ENCODE assay signal across 28 cellular contexts in the genomic region with DNA sequence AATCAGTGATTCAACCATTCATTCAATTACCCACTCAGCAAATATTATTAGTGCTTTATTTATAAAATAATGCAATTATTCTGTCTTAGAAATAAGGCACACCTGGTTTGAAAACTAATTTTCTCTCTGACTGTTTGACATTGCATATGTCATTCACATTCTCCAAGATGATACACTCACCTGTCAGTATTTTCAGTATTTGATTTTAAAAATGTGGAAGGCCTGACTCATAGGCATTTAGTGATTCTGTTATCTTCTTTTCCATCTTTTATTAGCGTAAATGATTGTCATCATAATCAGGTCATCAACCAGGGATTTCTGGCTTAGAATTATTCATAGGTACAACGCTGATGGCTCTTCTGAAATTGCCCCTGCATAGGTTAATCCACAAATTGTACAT.
"Had no signal": no experiment of that assay in that cellular context is flagged by ENCODE, and none has a peak within 500 bp of the region (broad histone marks: within the 10 kb centered on the region; RNA-seq: fewer than 3 reads in every experiment).

No MANE protein-coding gene starts in this region.

- H3K27ac Mint-ChIP-seq: stimulated activated effector memory CD8-positive, alpha-beta T cell treated with anti-CD3 and anti-CD28 coated beads, Interleukin-12 subunit alpha, Interleukin-12 subunit beta, amount 100 ng/mL, for 72 hours; stimulated activated memory B cell treated with anti-CD40 and anti-IgM and Interleukin-4, amounts not matched to agents 10 μg/mL and 1 μg/mL and 100 μg/mL, for 72 hours; stimulated activated naive B cell treated with anti-CD40 and anti-IgM and Interleukin-4, amounts not matched to agents 10 μg/mL and 1 μg/mL and 100 μg/mL, for 72 hours; stimulated activated naive CD8-positive, alpha-beta T cell treated with anti-CD3 and anti-CD28 coated beads, Interleukin-15, amount 100 ng/mL, for 72 hours; stimulated activated naive CD8-positive, alpha-beta T cell treated with anti-CD3 and anti-CD28 coated beads, Interleukin-15, Interleukin-2, amounts not matched to agents 100 ng/mL and 50 ng/mL, for 24 hours; type B pancreatic cell had no signal

- H3K4me3 Mint-ChIP-seq: stimulated activated effector memory CD8-positive, alpha-beta T cell treated with anti-CD3 and anti-CD28 coated beads, Interleukin-12 subunit alpha, Interleukin-12 subunit beta, amount 100 ng/mL, for 72 hours; stimulated activated memory B cell treated with anti-CD40 and anti-IgM and Interleukin-4, amounts not matched to agents 10 μg/mL and 1 μg/mL and 100 μg/mL, for 72 hours; stimulated activated naive B cell treated with anti-CD40 and anti-IgM and Interleukin-4, amounts not matched to agents 10 μg/mL and 1 μg/mL and 100 μg/mL, for 72 hours; stimulated activated naive CD8-positive, alpha-beta T cell treated with anti-CD3 and anti-CD28 coated beads, Interleukin-15, amount 100 ng/mL, for 72 hours; stimulated activated naive CD8-positive, alpha-beta T cell treated with anti-CD3 and anti-CD28 coated beads, Interleukin-15, Interleukin-2, amounts not matched to agents 100 ng/mL and 50 ng/mL, for 24 hours; type B pancreatic cell had no signal

- H3K27me3 ChIP-seq: stomach, suprapubic skin, testis, thyroid gland, tibial artery, tibial nerve, transverse colon, upper lobe of left lung, upper lobe of right lung, uterus, vagina had no signal

- H3K4me3 ChIP-seq: stomach, suprapubic skin, testis, thoracic aorta, thyroid gland, tibial artery, tibial nerve, transverse colon, upper lobe of left lung, upper lobe of right lung, uterus, vagina had no signal

- H3K27ac ChIP-seq: stomach, suprapubic skin, testis, thoracic aorta, thyroid gland, tibial artery, tibial nerve, transverse colon, upper lobe of left lung, upper lobe of right lung, uterus, vagina had no signal

- DNase-seq: stimulated activated CD4-positive, alpha-beta T cell treated with anti-CD3 and anti-CD28 coated beads, Interleukin-2, amount 100 ng/mL, for 48 hours; stimulated activated CD4-positive, alpha-beta T cell treated with anti-CD3 and anti-CD28 coated beads, Interleukin-4, amount 100 ng/mL, for 1 hour; stimulated activated CD4-positive, alpha-beta T cell treated with anti-CD3 and anti-CD28 coated beads, Interleukin-4, amount 100 ng/mL, for 24 hours; stimulated activated CD4-positive, alpha-beta T cell treated with anti-CD3 and anti-CD28 coated beads, Interleukin-4, amount 100 ng/mL, for 4 hours; stimulated activated CD8-positive, alpha-beta memory T cell treated with anti-CD3 and anti-CD28 coated beads, Interleukin-4, amount 100 ng/mL, for 48 hours; stimulated activated naive B cell treated with anti-CD40 and anti-IgM and Interleukin-4, amounts not matched to agents 10 μg/mL and 1 μg/mL and 100 μg/mL, for 72 hours; stimulated activated naive CD4-positive, alpha-beta T cell; stimulated activated naive CD4-positive, alpha-beta T cell treated with Interleukin-2 at 50 U/mL for 16 hours; stimulated activated naive CD8-positive, alpha-beta T cell treated with anti-CD3 and anti-CD28 coated beads, Interleukin-15, amount 100 ng/mL, for 72 hours; stimulated activated naive CD8-positive, alpha-beta T cell treated with anti-CD3 and anti-CD28 coated beads, Interleukin-15, Interleukin-2, amounts not matched to agents 100 U/mL and 50 U/mL, for 24 hours; stomach; substantia nigra; testis; thyroid gland; tibial artery; transverse colon; trophoblast cell; upper lobe of left lung; upper lobe of right lung; uterus had no signal

- H3K27me3 Mint-ChIP-seq: stimulated activated memory B cell treated with anti-CD40 and anti-IgM and Interleukin-4, amounts not matched to agents 10 μg/mL and 1 μg/mL and 100 μg/mL, for 72 hours; stimulated activated naive B cell treated with anti-CD40 and anti-IgM and Interleukin-4, amounts not matched to agents 10 μg/mL and 1 μg/mL and 100 μg/mL, for 72 hours; stimulated activated naive CD8-positive, alpha-beta T cell treated with anti-CD3 and anti-CD28 coated beads, Interleukin-15, amount 100 ng/mL, for 72 hours; stimulated activated naive CD8-positive, alpha-beta T cell treated with anti-CD3 and anti-CD28 coated beads, Interleukin-15, Interleukin-2, amounts not matched to agents 100 ng/mL and 50 ng/mL, for 24 hours; type B pancreatic cell had no signal

- H3K4me1 ChIP-seq: stomach, suprapubic skin, testis, tibial artery, transverse colon, upper lobe of left lung, upper lobe of right lung, uterus, vagina had no signal

- ATAC-seq: stimulated activated effector memory CD8-positive, alpha-beta T cell treated with anti-CD3 and anti-CD28 coated beads, Interleukin-12 subunit alpha, Interleukin-12 subunit beta, amount 100 ng/mL, for 72 hours; stimulated activated memory B cell treated with anti-CD40 and anti-IgM and Interleukin-4, amounts not matched to agents 10 μg/mL and 1 μg/mL and 100 μg/mL, for 72 hours; stimulated activated naive B cell treated with anti-CD40 and anti-IgM and Interleukin-4, amounts not matched to agents 10 μg/mL and 1 μg/mL and 100 μg/mL, for 72 hours; stimulated activated naive CD8-positive, alpha-beta T cell treated with anti-CD3 and anti-CD28 coated beads, Interleukin-15, amount 100 ng/mL, for 72 hours; stimulated activated naive CD8-positive, alpha-beta T cell treated with anti-CD3 and anti-CD28 coated beads, Interleukin-15, Interleukin-2, amounts not matched to agents 100 U/mL and 50 U/mL, for 24 hours; upper lobe of right lung had no signal

- H3K36me3 ChIP-seq: stomach, suprapubic skin, thoracic aorta, thyroid gland, tibial artery, tibial nerve, transverse colon, upper lobe of left lung, upper lobe of right lung, uterus, vagina had no signal

- H3K9me3 ChIP-seq: stomach, suprapubic skin, testis, thoracic aorta, thyroid gland, tibial artery, tibial nerve, transverse colon, upper lobe of left lung, upper lobe of right lung, uterus, vagina had no signal

- H3K4me1 Mint-ChIP-seq: stimulated activated effector memory CD8-positive, alpha-beta T cell treated with anti-CD3 and anti-CD28 coated beads, Interleukin-12 subunit alpha, Interleukin-12 subunit beta, amount 100 ng/mL, for 72 hours; stimulated activated memory B cell treated with anti-CD40 and anti-IgM and Interleukin-4, amounts not matched to agents 10 μg/mL and 1 μg/mL and 100 μg/mL, for 72 hours; stimulated activated naive B cell treated with anti-CD40 and anti-IgM and Interleukin-4, amounts not matched to agents 10 μg/mL and 1 μg/mL and 100 μg/mL, for 72 hours; stimulated activated naive CD8-positive, alpha-beta T cell treated with anti-CD3 and anti-CD28 coated beads, Interleukin-15, amount 100 ng/mL, for 72 hours had no signal

- H3K9me3 Mint-ChIP-seq: type B pancreatic cell had no signal

- H3K36me3 Mint-ChIP-seq: stimulated activated effector memory CD8-positive, alpha-beta T cell treated with anti-CD3 and anti-CD28 coated beads, Interleukin-12 subunit alpha, Interleukin-12 subunit beta, amount 100 ng/mL, for 72 hours; stimulated activated memory B cell treated with anti-CD40 and anti-IgM and Interleukin-4, amounts not matched to agents 10 μg/mL and 1 μg/mL and 100 μg/mL, for 72 hours; stimulated activated naive B cell treated with anti-CD40 and anti-IgM and Interleukin-4, amounts not matched to agents 10 μg/mL and 1 μg/mL and 100 μg/mL, for 72 hours; type B pancreatic cell had no signal
